Comparison of ENCODE assay signal across 19 cellular contexts in genomic region chr3:170256597-170256996, GRCh38. TPM values are rescaled to one million over a fixed set of nuclear protein-coding genes. Genes with fewer than 3 reads are reported as not detected.
A peak's percentile ranks its signal among the peaks of the same experiment; 100 is the strongest.
DNase-seq lines count a peak whose midpoint lies in the region; ATAC-seq, FAIRE-seq and TF ChIP-seq lines count a peak whose summit lies in the region.
"Had no signal": no experiment of that assay in that cellular context is flagged by ENCODE, and none has a peak within 500 bp of the region (broad histone marks: within the 10 kb centered on the region; RNA-seq: fewer than 3 reads in every experiment).

No MANE protein-coding gene starts in this region.

- H3K27ac Mint-ChIP-seq in activated naive CD4-positive, alpha-beta T cell treated with anti-CD3 and anti-CD28 coated beads, Interleukin-2, amount 50 U/mL, for 24 hours: peak overlapping the region; percentile 25
- H3K27ac Mint-ChIP-seq in stimulated activated memory B cell treated with anti-CD40 and anti-IgM and Interleukin-4, amounts not matched to agents 10 μg/mL and 1 μg/mL and 100 μg/mL, for 72 hours: peak overlapping the region; percentile 80

- no peak overlapping the region for H3K4me3 Mint-ChIP-seq in activated naive CD4-positive, alpha-beta T cell treated with anti-CD3 and anti-CD28 coated beads, Interleukin-2, amount 50 U/mL, for 24 hours
- H3K4me3 Mint-ChIP-seq in stimulated activated memory B cell treated with anti-CD40 and anti-IgM and Interleukin-4, amounts not matched to agents 10 μg/mL and 1 μg/mL and 100 μg/mL, for 72 hours: no peak overlapping the region

- H3K4me1 ChIP-seq in OCI-LY7 (ENCODE audit: insufficient read depth, low read length, poor library complexity, severe bottlenecking) (peaks cover 30% of the 10 kb centered on the region), HepG2 (ENCODE audit: insufficient read depth, low read length) (no peaks in the 10 kb centered on the region)
- H3K4me1 ChIP-seq: Caco-2, HAP-1 had no signal

- H3K4me1 Mint-ChIP-seq in activated naive CD4-positive, alpha-beta T cell treated with anti-CD3 and anti-CD28 coated beads, Interleukin-2, amount 50 U/mL, for 24 hours: peaks cover 49% of the 10 kb centered on the region
- H3K4me1 Mint-ChIP-seq in stimulated activated memory B cell treated with anti-CD40 and anti-IgM and Interleukin-4, amounts not matched to agents 10 μg/mL and 1 μg/mL and 100 μg/mL, for 72 hours: peaks cover 27% of the 10 kb centered on the region

- no peak for FAIRE-seq in HepG2 (lab: Jason Lieb, UNC)
- FAIRE-seq: RCC 7860 had no signal

- WGBS in HepG2 (ENCODE audit: low lambda C conversion rate): 95% methylated on average over 3 of the region's 3 CpGs

- peaks cover 5% of the 10 kb centered on the region for H3K9me3 Mint-ChIP-seq in activated naive CD4-positive, alpha-beta T cell treated with anti-CD3 and anti-CD28 coated beads, Interleukin-2, amount 50 U/mL, for 24 hours
- peaks cover 9% of the 10 kb centered on the region for H3K9me3 Mint-ChIP-seq in stimulated activated memory B cell treated with anti-CD40 and anti-IgM and Interleukin-4, amounts not matched to agents 10 μg/mL and 1 μg/mL and 100 μg/mL, for 72 hours

- no peak overlapping the region for H3K9ac ChIP-seq in HepG2 (ENCODE audit: insufficient read depth, low read depth, low read length)

- H3K79me2 ChIP-seq in OCI-LY7 (ENCODE audit: insufficient read depth, low read depth, low read length) (peaks cover 6% of the 10 kb centered on the region; the same call in 1 of the 2 replicates), HepG2 (ENCODE audit: insufficient read depth, low read length) (no peaks in the 10 kb centered on the region)

- BruUV-seq in OCI-LY7 (replicated peaks; lab: Mats Ljungman, UMichigan) (no TSS peak), HepG2 (replicated peaks; lab: Mats Ljungman, UMichigan) (no TSS peak)

- ATAC-seq in GM21825 (IDR thresholded peaks at IDR 0.05; ENCODE audit: unreplicated experiment) (peak; percentile 1), GM19467 (IDR thresholded peaks at IDR 0.05; ENCODE audit: unreplicated experiment) (no peak), HepG2 (no peak)
- ATAC-seq in stimulated activated memory B cell treated with anti-CD40 and anti-IgM and Interleukin-4, amounts not matched to agents 10 μg/mL and 1 μg/mL and 100 μg/mL, for 72 hours: no peak

- H3K4me2 ChIP-seq in OCI-LY7 (ENCODE audit: low read length) (peak overlapping the region; percentile 28), HepG2 (ENCODE audit: low read depth, low read length) (no peak overlapping the region)

- TF ChIP-seq POLR2A in HepG2 (IDR thresholded peaks at IDR 0.05; ENCODE audit: insufficient read depth in 1 of 2, low read depth in 2 of 2, low read length in 2 of 2): no peak

- peaks cover 34% of the 10 kb centered on the region for H3K36me3 Mint-ChIP-seq in activated naive CD4-positive, alpha-beta T cell treated with anti-CD3 and anti-CD28 coated beads, Interleukin-2, amount 50 U/mL, for 24 hours
- peaks cover 40% of the 10 kb centered on the region for H3K36me3 Mint-ChIP-seq in stimulated activated memory B cell treated with anti-CD40 and anti-IgM and Interleukin-4, amounts not matched to agents 10 μg/mL and 1 μg/mL and 100 μg/mL, for 72 hours

- H3K36me3 ChIP-seq in OCI-LY7 (ENCODE audit: insufficient read depth, low read length): peaks cover 29% of the 10 kb centered on the region
- H3K36me3 ChIP-seq in HepG2 (replicated peaks in 1 of 2; ENCODE audit: control insufficient read depth in 1 of 2, insufficient read depth in 2 of 2, low read length in 2 of 2): peaks cover 2 to 13% of the 10 kb centered on the region in 2 experiments; a peak in 2 of 5 replicates

- H3K4me3 ChIP-seq in OCI-LY7 (ENCODE audit: low read depth, low read length, poor library complexity, severe bottlenecking) (no peak overlapping the region), HepG2 (replicated peaks in 1 of 3; ENCODE audit: insufficient read depth in 1 of 3, low read depth in 2 of 3, low read length in 3 of 3) (no peak overlapping the region)
- H3K4me3 ChIP-seq: HAP-1 had no signal

- in situ Hi-C loops in HepG2 (cut with HindIII; ENCODE audit: extremely low pct_ligation_motif_present, low pct_unique_long_range_greater_than_20kb): no loop called here

- DNase-seq in activated naive CD4-positive, alpha-beta T cell treated with Interleukin-2 at 50 U/mL for 16 hours: no peak
- DNase-seq in OCI-LY7 (ENCODE audit: low spot score) (no peak), NCI-H82 treated with DMSO at 0.1 percent for 48 hours (lab: John Stamatoyannopoulos, UW; ENCODE audit: unreplicated experiment) (no peak), HepG2 (ENCODE audit: low spot score) (no peak)
- DNase-seq: AML-193, Caco-2, KBM-7, NCI-H1092 treated with DMSO at 0.1 percent for 48 hours, NCI-H1694, NCI-H2107, NCI-H345, SHP77 treated with DMSO at 0.1 percent for 48 hours had no signal

- no peaks in the 10 kb centered on the region for H4K20me1 ChIP-seq in OCI-LY7 (ENCODE audit: insufficient read depth, low read length)
- no peaks in the 10 kb centered on the region for H4K20me1 ChIP-seq in HepG2 (ENCODE audit: insufficient read depth, low read length)

- no peak for TF ChIP-seq RAD21 in HepG2 (CRISPR knock-in tag; IDR thresholded peaks at IDR 0.05)

- intact Hi-C loops in OCI-LY7 (cut with micrococcal nuclease; ENCODE audit: unreplicated experiment) (no loop called here), HepG2 (cut with micrococcal nuclease; ENCODE audit: unreplicated experiment) (no loop called here)

- no peaks in the 10 kb centered on the region for H3K27me3 ChIP-seq in HepG2 (ENCODE audit: control insufficient read depth in 1 of 2, insufficient read depth in 2 of 2, low read length in 2 of 2)

- CTCF ChIA-PET in OCI-LY7 (lab: Charles Lee; ENCODE audit: unreplicated experiment) (no interaction called here), HepG2 (lab: Yijun Ruan, JAX; ENCODE audit: low intra/inter-chr PET ratio, low total read pairs) (no interaction called here)

- H3K9me2 ChIP-seq in OCI-LY7 (ENCODE audit: insufficient read depth, low read length): no peaks in the 10 kb centered on the region

- no peaks in the 10 kb centered on the region for H3K27me3 Mint-ChIP-seq in activated naive CD4-positive, alpha-beta T cell treated with anti-CD3 and anti-CD28 coated beads, Interleukin-2, amount 50 U/mL, for 24 hours
- no peaks in the 10 kb centered on the region for H3K27me3 Mint-ChIP-seq in stimulated activated memory B cell treated with anti-CD40 and anti-IgM and Interleukin-4, amounts not matched to agents 10 μg/mL and 1 μg/mL and 100 μg/mL, for 72 hours

- H3K9me3 ChIP-seq in OCI-LY7 (ENCODE audit: low read length) (peaks cover 12% of the 10 kb centered on the region; the same call in 1 of the 2 replicates), HepG2 (ENCODE audit: low read length) (no peaks in the 10 kb centered on the region)
- H3K9me3 ChIP-seq: Caco-2, HAP-1 had no signal

- POLR2A ChIA-PET in OCI-LY7 (lab: Charles Lee) (no interaction called here), HepG2 (lab: Yijun Ruan, JAX) (no interaction called here)

- TF ChIP-seq CTCF in OCI-LY7 (conservative IDR thresholded peaks at IDR 0.05; ENCODE audit: low read length) (no peak), HepG2 (CRISPR knock-in tag; IDR thresholded peaks at IDR 0.05) (no peak)

- H3K27ac ChIP-seq in OCI-LY7 (ENCODE audit: low read depth, low read length, poor library complexity, severe bottlenecking) (peak overlapping the region; percentile 35), HepG2 (ENCODE audit: extremely low read length, insufficient read depth, low read length) (no peak overlapping the region)
- H3K27ac ChIP-seq: HL-60 had no signal

- H2AFZ ChIP-seq in OCI-LY7 (ENCODE audit: low read length): no peak overlapping the region
- H2AFZ ChIP-seq in HepG2 (ENCODE audit: low read length): no peak overlapping the region

- TF ChIP-seq EP300 in HepG2 (IDR thresholded peaks at IDR 0.05; ENCODE audit: low read depth in 2 of 2, low read length in 2 of 2) (no peak), HepG2 (CRISPR knock-in tag; IDR thresholded peaks at IDR 0.05; ENCODE audit: borderline replicate concordance) (no peak)

RNA-seq across cellular contexts. Expression of gene PRKCI, which starts 34.4 kb away (rescaled TPM):
- 27.6 and 28.9 TPM in 2 replicates for total RNA-seq in OCI-LY7 (2014; rRNA removed; shearing (Covaris generic))
- total RNA-seq in OCI-LY7 (2022) (36.2 and 38.3 TPM in 2 replicates), HepG2 (2016; rRNA removed; fragmentation: Illumina TruSeq; extraction: Trizol) (30.4 and 39.1 TPM in 2 replicates)
- total RNA-seq in HepG2 (2016; cell fraction: cytosol; rRNA removed; fragmentation: Illumina TruSeq; extraction: Trizol; ENCODE audit: low read depth): 11.6 and 12.0 TPM in 2 replicates
- 29.9 and 42.0 TPM in 2 replicates for total RNA-seq in HepG2 (2016; cell fraction: insoluble cytoplasmic fraction; rRNA removed; fragmentation: Illumina TruSeq; extraction: Trizol)
- total RNA-seq in HepG2 (2016; cell fraction: membrane; rRNA removed; fragmentation: Illumina TruSeq; extraction: Trizol): 13.7 and 15.0 TPM in 2 replicates
- 19.8 and 28.5 TPM in 2 replicates for total RNA-seq in HepG2 (2016; cell fraction: nucleus; rRNA removed; fragmentation: Illumina TruSeq; extraction: Trizol)
- polyA plus RNA-seq in HepG2 (2011; rRNA removed): 11.7 and 17.2 TPM in 2 replicates
- 6.2 and 9.0 TPM in 2 replicates for polyA plus RNA-seq in HepG2 (2011; cell fraction: cytosol; rRNA removed)
- polyA plus RNA-seq in HepG2 (2011; cell fraction: nucleus; rRNA removed): 5.0 and 9.3 TPM in 2 replicates
- polyA plus RNA-seq in HepG2 (2012): 12.9 and 22.8 TPM in 2 replicates
- polyA plus RNA-seq in HepG2 (2016; cell fraction: cytosol; fragmentation: Illumina TruSeq; extraction: Trizol; ENCODE audit: low read depth): 2.5 and 3.2 TPM in 2 replicates
- 29.3 and 31.7 TPM in 2 replicates for polyA plus RNA-seq in HepG2 (2016; cell fraction: insoluble cytoplasmic fraction; fragmentation: Illumina TruSeq; extraction: Trizol; ENCODE audit: low read depth)
- polyA plus RNA-seq in HepG2 (2016; cell fraction: membrane; fragmentation: Illumina TruSeq; extraction: Trizol; ENCODE audit: low read depth): 5.4 and 6.7 TPM in 2 replicates
- polyA plus RNA-seq in HepG2 (2016; cell fraction: nucleus; fragmentation: Illumina TruSeq; extraction: Trizol; ENCODE audit: insufficient read depth, low read depth): 25.1 and 26.3 TPM in 2 replicates
- 14.9 and 45.3 TPM in 2 replicates for polyA minus RNA-seq in HepG2 (2011; rRNA and poly(A)+ RNA removed; ENCODE audit: low replicate concordance)
- polyA minus RNA-seq in HepG2 (2011; cell fraction: cytosol; rRNA and poly(A)+ RNA removed): 20.2 and 22.9 TPM in 2 replicates
- polyA minus RNA-seq in HepG2 (2011; cell fraction: nucleus; rRNA and poly(A)+ RNA removed): 34.5 and 41.0 TPM in 2 replicates
